In the genomic region with DNA sequence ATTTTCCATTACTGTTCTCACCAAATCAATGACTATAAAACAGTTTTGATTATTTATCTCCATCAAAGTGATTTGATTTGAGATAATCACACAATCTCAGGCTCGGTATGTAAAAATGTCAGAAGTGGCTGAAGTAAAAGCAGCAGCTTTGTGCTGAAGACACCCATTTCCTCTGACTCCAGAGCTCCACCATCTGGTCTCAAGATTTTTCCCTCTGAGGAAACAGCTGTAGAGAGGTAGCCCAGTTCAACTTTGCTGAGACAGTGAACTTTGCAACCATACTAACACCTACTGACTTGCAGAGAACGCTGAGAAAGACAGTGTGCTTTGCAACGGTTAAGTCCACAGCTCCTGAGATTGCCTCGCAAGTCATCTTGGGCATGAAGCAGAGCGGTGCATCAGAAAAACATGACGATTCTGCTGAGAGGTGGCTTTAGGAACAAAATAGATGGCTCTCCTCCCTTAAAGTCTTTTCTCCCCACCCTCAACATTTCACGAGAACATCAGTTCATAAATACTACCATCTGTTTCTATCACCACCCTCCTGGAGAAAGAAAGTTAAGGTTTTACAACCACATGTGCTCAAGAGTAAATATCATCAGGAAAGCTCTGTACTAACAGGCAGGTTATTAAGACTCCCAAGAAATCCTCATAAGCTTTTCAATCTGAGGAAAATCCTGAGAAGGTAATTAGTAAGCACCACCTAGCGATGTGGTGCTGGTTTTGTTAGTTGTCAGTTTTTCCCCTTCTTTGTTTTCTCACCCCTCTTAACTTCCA, we compare ENCODE assay signal across 8 cellular contexts. TPM values are rescaled to one million over a fixed set of nuclear protein-coding genes. Genes with fewer than 3 reads are reported as not detected.
DNase-seq lines count a peak whose midpoint lies in the region; ATAC-seq and TF ChIP-seq lines count a peak whose summit lies in the region.

No MANE protein-coding gene starts in this region.

- peak overlapping the region in 6 of 8 donors; percentile 32 to 85 (median 62) for H3K27ac Mint-ChIP-seq in CD8-positive, alpha-beta memory T cell
- no peak overlapping the region for H3K27ac Mint-ChIP-seq in type B pancreatic cell

- no peak overlapping the region for H3K4me3 ChIP-seq in CD8-positive, alpha-beta memory T cell (ENCODE audit: low read length)
- H3K4me3 ChIP-seq in RWPE2 (ENCODE audit: severe bottlenecking) = no peak overlapping the region

- H3K27me3 ChIP-seq in CD8-positive, alpha-beta memory T cell (ENCODE audit: insufficient read depth, low read length, poor library complexity, severe bottlenecking) = no peaks in the 10 kb centered on the region
- H3K27me3 ChIP-seq in RWPE2 (ENCODE audit: insufficient read depth, poor library complexity, severe bottlenecking) = no peaks in the 10 kb centered on the region

- peak in 2 of 5 donors; percentile 22 to 30 for DNase-seq in CD8-positive, alpha-beta memory T cell
- DNase-seq in GM20000 (ENCODE audit: low spot score) (peak; percentile 46), RWPE2 (ENCODE audit: low spot score) (no peak), dedifferentiated amniotic fluid mesenchymal stem cell (ENCODE audit: extremely low spot score) (peak; percentile 62), lung microvascular endothelial cell (ENCODE audit: low read depth in 2 of 2) (peak; percentile 28 to 82), type B pancreatic cell (ENCODE audit: extremely low spot score, unreplicated experiment) (no peak), NCI-H1092 treated with DMSO at 0.1 percent for 48 hours (lab: John Stamatoyannopoulos, UW) (no peak)

- no peaks in the 10 kb centered on the region for H3K9me3 ChIP-seq in CD8-positive, alpha-beta memory T cell (ENCODE audit: low read length)
- no peaks in the 10 kb centered on the region for H3K9me3 ChIP-seq in RWPE2 (ENCODE audit: severe bottlenecking)

- no peaks in the 10 kb centered on the region for H3K27me3 Mint-ChIP-seq in CD8-positive, alpha-beta memory T cell
- H3K27me3 Mint-ChIP-seq in type B pancreatic cell = no peaks in the 10 kb centered on the region

- H3K4me1 ChIP-seq in CD8-positive, alpha-beta memory T cell (ENCODE audit: insufficient read depth, low read length) = no peaks in the 10 kb centered on the region
- H3K4me1 ChIP-seq in RWPE2 (ENCODE audit: insufficient read depth, poor library complexity, severe bottlenecking) = no peaks in the 10 kb centered on the region

- peak; percentile 66 for ATAC-seq in RWPE2 (ENCODE audit: low read depth)
- ATAC-seq in GM18858 (IDR thresholded peaks at IDR 0.05; ENCODE audit: unreplicated experiment) = no peak

- H3K36me3 ChIP-seq in CD8-positive, alpha-beta memory T cell (ENCODE audit: insufficient read depth, low read length) = peaks cover 29% of the 10 kb centered on the region
- H3K36me3 ChIP-seq in RWPE2 (ENCODE audit: low read depth) = peaks cover 41% of the 10 kb centered on the region

- H3K9me3 Mint-ChIP-seq in CD8-positive, alpha-beta memory T cell = no peaks in the 10 kb centered on the region
- H3K9me3 Mint-ChIP-seq in type B pancreatic cell = no peaks in the 10 kb centered on the region

- POLR2A ChIA-PET in CD8-positive, alpha-beta memory T cell (lab: Charles Lee) = interaction anchor here (0.6 kb wide), 1 partner anchor 162 kb away, joined by 3 read pairs; no protein-coding TSS in a partner anchor

- H3K4me1 Mint-ChIP-seq in CD8-positive, alpha-beta memory T cell = peaks cover 0 to 9% (median 3%) of the 10 kb centered on the region in 3 donors
- H3K4me1 Mint-ChIP-seq in type B pancreatic cell (ENCODE audit: unreplicated experiment) = peaks cover 8% of the 10 kb centered on the region

- TF ChIP-seq CTCF in GM20000 (IDR thresholded peaks at IDR 0.05; ENCODE audit: extremely low read depth, missing control alignments) = peak; percentile 49
- peak; percentile 76 for TF ChIP-seq CTCF in RWPE2 (IDR thresholded peaks at IDR 0.05; ENCODE audit: poor library complexity, severe bottlenecking)
- peak; percentile 61 for TF ChIP-seq CTCF in type B pancreatic cell (conservative IDR thresholded peaks at IDR 0.05)

- H3K36me3 Mint-ChIP-seq in CD8-positive, alpha-beta memory T cell = peaks cover 8 to 54% (median 25%) of the 10 kb centered on the region in 3 donors
- H3K36me3 Mint-ChIP-seq in type B pancreatic cell = peaks cover 8% of the 10 kb centered on the region

- H3K4me3 Mint-ChIP-seq in CD8-positive, alpha-beta memory T cell = no peak overlapping the region
- H3K4me3 Mint-ChIP-seq in type B pancreatic cell = no peak overlapping the region

- CTCF ChIA-PET in CD8-positive, alpha-beta memory T cell (lab: Charles Lee) = interaction anchor here (0.7 to 4.5 kb wide), 8 partner anchors 9 to 483 kb away, joined by 3 to 38 read pairs (median 4); a partner anchor contains a TSS

- H3K27ac ChIP-seq in CD8-positive, alpha-beta memory T cell (ENCODE audit: low read depth, low read length) = no peak overlapping the region
- no peak overlapping the region for H3K27ac ChIP-seq in RWPE2 (ENCODE audit: poor library complexity, severe bottlenecking)

RNA-seq across cellular contexts. Expression of a gene that starts 34.8 kb away (rescaled TPM):
- not detected for total RNA-seq in CD8-positive, alpha-beta memory T cell
- polyA plus RNA-seq in CD8-positive, alpha-beta memory T cell = not detected
- total RNA-seq in lung microvascular endothelial cell = not detected in 2 replicates
- not detected in 2 replicates for total RNA-seq in type B pancreatic cell (ENCODE audit: low replicate concordance)

RNA-seq across cellular contexts. Expression of a gene that starts 39.0 kb away (rescaled TPM):
- 10 to 100 TPM; 35.2 to 36.9 TPM for total RNA-seq in CD8-positive, alpha-beta memory T cell
- 14.0 TPM for polyA plus RNA-seq in CD8-positive, alpha-beta memory T cell
- total RNA-seq in lung microvascular endothelial cell = 35.7 and 39.7 TPM in 2 replicates
- total RNA-seq in type B pancreatic cell (ENCODE audit: low replicate concordance) = 56.3 and 62.9 TPM in 2 replicates

Comparison
In these comparisons a context has a peak if more than half of its experiments do, and no peak if none do; other contexts are left out.
1. DNase-seq: peak in GM20000 (single experiment), dedifferentiated amniotic fluid mesenchymal stem cell (single experiment) and lung microvascular endothelial cell (2 of 2); none in RWPE2 (single experiment), type B pancreatic cell (single experiment) and NCI-H1092 treated with DMSO at 0.1 percent for 48 hours (single experiment).
2. Peak in every context shown above with its lines, with median percentiles within 50 percentile points of each other: CTCF ChIP-seq.